Comparison of ENCODE assay signal across 1 cellular context in genomic region chr9:93052791-93053540, GRCh38.
TF ChIP-seq lines count a peak whose summit lies in the region.

No MANE protein-coding gene starts in this region.

TF ChIP-seq in HepG2, 621 proteins besides CTCF, POLR2A, EP300 and RAD21 (continued from another document):
- TF ChIP-seq DMTF1 (CRISPR knock-in tag; IDR thresholded peaks at IDR 0.05): no peak
- no peak for TF ChIP-seq ZNF564 (CRISPR knock-in tag; IDR thresholded peaks at IDR 0.05)
- TF ChIP-seq PHF5A (CRISPR knock-in tag; IDR thresholded peaks at IDR 0.05; ENCODE audit: low read depth, unreplicated experiment): no peak
- TF ChIP-seq PAX8 (CRISPR knock-in tag; IDR thresholded peaks at IDR 0.05; ENCODE audit: borderline replicate concordance): no peak
- no peak for TF ChIP-seq NONO (IDR thresholded peaks at IDR 0.05)
- no peak for TF ChIP-seq NONO (CRISPR knock-in tag; conservative IDR thresholded peaks at IDR 0.05)
- no peak for TF ChIP-seq PRPF4 (IDR thresholded peaks at IDR 0.05; ENCODE audit: low read depth, low read length, poor library complexity, severe bottlenecking)
- TF ChIP-seq RFX5 (IDR thresholded peaks at IDR 0.05; ENCODE audit: low read depth, low read length): no peak
- no peak for TF ChIP-seq MYC (CRISPR knock-in tag; IDR thresholded peaks at IDR 0.05; ENCODE audit: borderline replicate concordance)
- no peak for TF ChIP-seq HDAC2 (CRISPR knock-in tag; IDR thresholded peaks at IDR 0.05)
- no peak for TF ChIP-seq BCLAF1 (IDR thresholded peaks at IDR 0.05)
